27 cellular contexts compared by ENCODE assay signal in genomic region chr2:30628341-30628740, GRCh38.
DNase-seq lines count a peak whose midpoint lies in the region; ATAC-seq and TF ChIP-seq lines count a peak whose summit lies in the region.
"Had no signal": no experiment of that assay in that cellular context is flagged by ENCODE, and none has a peak within 500 bp of the region (broad histone marks: within the 10 kb centered on the region; RNA-seq: fewer than 3 reads in every experiment).

No MANE protein-coding gene starts in this region.

- no peak overlapping the region for H3K4me3 Mint-ChIP-seq in Calu3 (ENCODE audit: low read depth, unreplicated experiment)
- H3K4me3 Mint-ChIP-seq: activated CD4-positive, alpha-beta T cell treated with anti-CD3 and anti-CD28 coated beads, Interleukin-2, amount 10 ng/mL, durations not matched to agents 24 days and 14 days; activated naive CD8-positive, alpha-beta T cell treated with anti-CD3 and anti-CD28 coated beads for 36 hours; brain; natural killer cell; T-helper 2 cell treated with Interferon-gamma antibody and Interleukin-4, amounts not matched to agents 5 μg/mL and 100 μg/mL, for 36 hours had no signal

- peak overlapping the region; percentile 10 for H3K27ac Mint-ChIP-seq in Calu3 (ENCODE audit: unreplicated experiment)
- H3K27ac Mint-ChIP-seq: activated CD4-positive, alpha-beta T cell treated with anti-CD3 and anti-CD28 coated beads, Interleukin-2, amount 10 ng/mL, durations not matched to agents 24 days and 14 days; activated naive CD8-positive, alpha-beta T cell treated with anti-CD3 and anti-CD28 coated beads for 36 hours; natural killer cell; T-helper 2 cell treated with Interferon-gamma antibody and Interleukin-4, amounts not matched to agents 5 μg/mL and 100 μg/mL, for 36 hours had no signal

- in situ Hi-C loops in G401 (cut with HindIII; ENCODE audit: low sequenced_read_pairs): no loop called here

- CTCF ChIA-PET in Calu3 (lab: Charles Lee): no interaction called here

- H3K4me2 ChIP-seq in OCI-LY3 (ENCODE audit: low read length): 0 out of 2 replicates have a peak overlapping the region, but pooled peaks have one; percentile 61

- H3K4me3 ChIP-seq in OCI-LY3 (ENCODE audit: low read length) (no peak overlapping the region), epithelial cell of proximal tubule (ENCODE audit: low read depth, low read length) (no peak overlapping the region), uterus (no peak overlapping the region)
- H3K4me3 ChIP-seq: BLaER1 treated with 17β-estradiol and CSF1 and Interleukin-3, amounts not matched to agents 10 nM and 100 nM; ovary; right atrium auricular region; thyroid gland had no signal

- TF ChIP-seq POLR2A in uterus (IDR thresholded peaks at IDR 0.05): no peak

- H3K9me3 Mint-ChIP-seq in Calu3 (ENCODE audit: low read depth, unreplicated experiment): no peaks in the 10 kb centered on the region
- H3K9me3 Mint-ChIP-seq: activated CD4-positive, alpha-beta T cell treated with anti-CD3 and anti-CD28 coated beads, Interleukin-2, amount 10 ng/mL, durations not matched to agents 24 days and 14 days; natural killer cell; T-helper 2 cell treated with Interferon-gamma antibody and Interleukin-4, amounts not matched to agents 5 μg/mL and 100 μg/mL, for 36 hours had no signal

- H2AFZ ChIP-seq in OCI-LY3 (ENCODE audit: low read depth, low read length): no peak overlapping the region

- no TSS peak for BruUV-seq in Calu3 (replicated peaks; lab: Mats Ljungman, UMichigan)

- TF ChIP-seq CTCF in Calu3 (IDR thresholded peaks at IDR 0.05; ENCODE audit: unreplicated experiment) (no peak), OCI-LY3 (IDR thresholded peaks at IDR 0.05; ENCODE audit: low read depth, low read length) (no peak), epithelial cell of proximal tubule (conservative IDR thresholded peaks at IDR 0.05; ENCODE audit: low read depth, low read length) (no peak), uterus (IDR thresholded peaks at IDR 0.05) (no peak)

- no peak for DNase-seq in Calu3
- peak; percentile 78 for DNase-seq in epithelial cell of proximal tubule (ENCODE audit: low read depth)
- peak; percentile 87 for DNase-seq in kidney glomerular epithelial cell (lab: John Stamatoyannopoulos, UW)
- DNase-seq in uterus: no peak
- no peak for DNase-seq in G401 (ENCODE audit: low spot score)
- DNase-seq in DMS 273 treated with DMSO at 0.1 percent for 48 hours (lab: John Stamatoyannopoulos, UW): no peak
- DNase-seq: activated CD4-positive, alpha-beta T cell treated with anti-CD3 and anti-CD28 coated beads, Interleukin-2, amount 10 ng/mL, durations not matched to agents 24 days and 14 days; activated naive CD8-positive, alpha-beta T cell treated with anti-CD3 and anti-CD28 coated beads for 36 hours; EL; left ventricle myocardium superior; natural killer cell; NCI-H1092; NCI-H1930; OCI-M1; ovary; stimulated activated CD4-positive, alpha-beta T cell treated with anti-CD3 and anti-CD28 coated beads, Interleukin-12 subunit alpha, Interleukin-12 subunit beta, amount 100 ng/mL, for 4 hours; stimulated activated CD4-positive, alpha-beta T cell treated with anti-CD3 and anti-CD28 coated beads, Interleukin-4, amount 100 ng/mL, for 4 hours; stimulated activated naive CD4-positive, alpha-beta T cell; thyroid gland had no signal

- intact Hi-C loops in Calu3 (cut with micrococcal nuclease; ENCODE audit: unreplicated experiment) (no loop called here), uterus (cut with DNase I; ENCODE audit: low total_unique reads) (no loop called here)

- H3K36me3 ChIP-seq in OCI-LY3 (replicated peaks; ENCODE audit: low read depth, low read length) (no peaks in the 10 kb centered on the region), uterus (no peaks in the 10 kb centered on the region)
- H3K36me3 ChIP-seq: ovary, right atrium auricular region, thyroid gland had no signal

- H3K27me3 ChIP-seq in OCI-LY3 (ENCODE audit: low read depth, low read length): no peaks in the 10 kb centered on the region
- H3K27me3 ChIP-seq in uterus: no peaks in the 10 kb centered on the region
- H3K27me3 ChIP-seq: BLaER1 treated with 17β-estradiol and CSF1 and Interleukin-3, amounts not matched to agents 10 nM and 100 nM; ovary; right atrium auricular region; thyroid gland had no signal

- no peaks in the 10 kb centered on the region for H3K4me1 Mint-ChIP-seq in Calu3 (ENCODE audit: low read depth, unreplicated experiment)

- H3K27me3 Mint-ChIP-seq in Calu3 (ENCODE audit: unreplicated experiment): no peaks in the 10 kb centered on the region
- H3K27me3 Mint-ChIP-seq: activated CD4-positive, alpha-beta T cell treated with anti-CD3 and anti-CD28 coated beads, Interleukin-2, amount 10 ng/mL, durations not matched to agents 24 days and 14 days; activated naive CD8-positive, alpha-beta T cell treated with anti-CD3 and anti-CD28 coated beads for 36 hours; brain had no signal

- H3K9ac ChIP-seq in OCI-LY3 (ENCODE audit: low read length): no peak overlapping the region
- H3K9ac ChIP-seq: BLaER1 treated with 17β-estradiol and CSF1 and Interleukin-3, amounts not matched to agents 10 nM and 100 nM had no signal

- H3K36me3 Mint-ChIP-seq in Calu3 (ENCODE audit: insufficient read depth, unreplicated experiment): no peaks in the 10 kb centered on the region
- H3K36me3 Mint-ChIP-seq: natural killer cell had no signal

- no peak for ATAC-seq in SK-N-SH treated with all-trans-retinoic acid at 6 μM for 48 hours
- ATAC-seq: HepG2, left ventricle myocardium superior, natural killer cell had no signal

- no peaks in the 10 kb centered on the region for H4K20me1 ChIP-seq in OCI-LY3 (ENCODE audit: insufficient read depth, low read length)

- H3K9me3 ChIP-seq in OCI-LY3 (ENCODE audit: insufficient read depth, low read length) (no peaks in the 10 kb centered on the region), uterus (no peaks in the 10 kb centered on the region)
- H3K9me3 ChIP-seq: ovary, right atrium auricular region, thyroid gland had no signal

- H3K79me2 ChIP-seq in OCI-LY3 (ENCODE audit: low read length): no peaks in the 10 kb centered on the region

- H3K27ac ChIP-seq in OCI-LY3 (ENCODE audit: low read length) (no peak overlapping the region), uterus (no peak overlapping the region)
- H3K27ac ChIP-seq: BLaER1 treated with 17β-estradiol and CSF1 and Interleukin-3, amounts not matched to agents 10 nM and 100 nM; ovary; right atrium auricular region; thyroid gland; VCaP had no signal

- H3K4me1 ChIP-seq in OCI-LY3 (ENCODE audit: low read length): peaks cover 48% of the 10 kb centered on the region
- H3K4me1 ChIP-seq in uterus: no peaks in the 10 kb centered on the region
- H3K4me1 ChIP-seq: right atrium auricular region had no signal

TF ChIP-seq in SK-N-SH treated with all-trans-retinoic acid at 6 μM for 48 hours, 23 proteins besides CTCF, POLR2A, EP300 and RAD21:
- no peak for TF ChIP-seq RARB (CRISPR knock-in tag; IDR thresholded peaks at IDR 0.05)
- no peak for TF ChIP-seq ZFP30 (CRISPR knock-in tag; IDR thresholded peaks at IDR 0.05)
- TF ChIP-seq, protein P1, sequence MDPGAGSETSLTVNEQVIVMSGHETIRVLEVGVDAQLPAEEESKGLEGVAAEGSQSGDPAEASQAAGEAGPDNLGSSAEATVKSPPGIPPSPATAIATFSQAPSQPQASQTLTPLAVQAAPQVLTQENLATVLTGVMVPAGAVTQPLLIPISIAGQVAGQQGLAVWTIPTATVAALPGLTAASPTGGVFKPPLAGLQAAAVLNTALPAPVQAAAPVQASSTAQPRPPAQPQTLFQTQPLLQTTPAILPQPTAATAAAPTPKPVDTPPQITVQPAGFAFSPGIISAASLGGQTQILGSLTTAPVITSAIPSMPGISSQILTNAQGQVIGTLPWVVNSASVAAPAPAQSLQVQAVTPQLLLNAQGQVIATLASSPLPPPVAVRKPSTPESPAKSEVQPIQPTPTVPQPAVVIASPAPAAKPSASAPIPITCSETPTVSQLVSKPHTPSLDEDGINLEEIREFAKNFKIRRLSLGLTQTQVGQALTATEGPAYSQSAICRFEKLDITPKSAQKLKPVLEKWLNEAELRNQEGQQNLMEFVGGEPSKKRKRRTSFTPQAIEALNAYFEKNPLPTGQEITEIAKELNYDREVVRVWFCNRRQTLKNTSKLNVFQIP (CRISPR knock-in tag; IDR thresholded peaks at IDR 0.05; ENCODE audit: borderline replicate concordance, low read depth): no peak
- no peak for TF ChIP-seq ZNF8 (CRISPR knock-in tag; IDR thresholded peaks at IDR 0.05)
- no peak for TF ChIP-seq ISL1 (CRISPR knock-in tag; IDR thresholded peaks at IDR 0.05)
- no peak for TF ChIP-seq BACH2 (CRISPR knock-in tag; IDR thresholded peaks at IDR 0.05; ENCODE audit: borderline replicate concordance)
- no peak for TF ChIP-seq TOX (CRISPR knock-in tag; IDR thresholded peaks at IDR 0.05; ENCODE audit: borderline replicate concordance)
- no peak for TF ChIP-seq CSDC2 (CRISPR knock-in tag; IDR thresholded peaks at IDR 0.05)
- TF ChIP-seq, protein P2, sequence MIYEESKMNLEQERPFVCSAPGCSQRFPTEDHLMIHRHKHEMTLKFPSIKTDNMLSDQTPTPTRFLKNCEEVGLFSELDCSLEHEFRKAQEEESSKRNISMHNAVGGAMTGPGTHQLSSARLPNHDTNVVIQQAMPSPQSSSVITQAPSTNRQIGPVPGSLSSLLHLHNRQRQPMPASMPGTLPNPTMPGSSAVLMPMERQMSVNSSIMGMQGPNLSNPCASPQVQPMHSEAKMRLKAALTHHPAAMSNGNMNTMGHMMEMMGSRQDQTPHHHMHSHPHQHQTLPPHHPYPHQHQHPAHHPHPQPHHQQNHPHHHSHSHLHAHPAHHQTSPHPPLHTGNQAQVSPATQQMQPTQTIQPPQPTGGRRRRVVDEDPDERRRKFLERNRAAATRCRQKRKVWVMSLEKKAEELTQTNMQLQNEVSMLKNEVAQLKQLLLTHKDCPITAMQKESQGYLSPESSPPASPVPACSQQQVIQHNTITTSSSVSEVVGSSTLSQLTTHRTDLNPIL (CRISPR knock-in tag; IDR thresholded peaks at IDR 0.05; ENCODE audit: low read depth): no peak
- TF ChIP-seq ARNTL (CRISPR knock-in tag; IDR thresholded peaks at IDR 0.05; ENCODE audit: borderline replicate concordance, low read depth): no peak

Comparison
In these comparisons a context has a peak if more than half of its experiments do, and no peak if none do; other contexts are left out.
1. DNase-seq: peak in epithelial cell of proximal tubule (single experiment) and kidney glomerular epithelial cell (single experiment); none in Calu3 (single experiment), uterus (0 of 2), G401 (single experiment) and DMS 273 treated with DMSO at 0.1 percent for 48 hours (single experiment).